ENCODE assay signal across 1 cellular context in the genomic region with DNA sequence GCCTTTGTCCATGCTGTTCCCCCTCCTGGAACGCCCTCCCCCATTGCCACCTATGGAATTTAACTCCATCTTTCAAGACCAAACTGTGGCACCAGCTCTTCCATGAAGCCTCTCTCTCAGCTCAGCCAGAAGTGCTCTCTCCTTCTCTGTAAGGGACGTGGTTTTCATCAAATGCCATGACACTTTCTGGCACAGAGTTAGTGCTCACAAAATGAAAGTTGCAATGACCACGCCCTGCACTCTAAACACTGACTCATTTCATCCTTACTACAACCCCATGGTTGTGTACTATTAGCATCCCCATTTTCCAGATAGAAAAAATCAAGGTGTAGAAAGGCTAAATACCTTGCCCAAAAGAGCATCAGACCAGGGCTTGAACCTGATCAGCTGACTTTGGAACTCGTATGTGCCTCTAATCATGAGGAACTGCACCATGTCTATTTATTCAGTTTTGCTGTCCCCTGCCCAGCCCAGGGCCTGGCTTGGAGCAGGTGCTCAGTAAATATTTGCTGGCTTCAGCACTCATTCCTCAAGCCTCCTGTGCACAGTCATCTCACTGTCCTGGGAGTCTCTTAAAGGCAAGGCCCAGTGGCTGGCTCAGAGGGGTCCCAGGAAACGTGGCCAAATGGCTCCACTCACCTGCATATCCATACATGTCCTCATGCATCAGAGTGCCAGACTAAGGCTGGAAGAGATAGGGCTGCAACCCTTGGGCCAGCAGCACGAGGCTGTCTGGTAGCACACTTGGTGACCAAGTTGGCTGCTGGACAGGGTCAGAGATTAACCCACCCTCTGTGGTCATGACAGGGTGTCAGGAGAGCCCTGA.
A peak's percentile ranks its signal among the peaks of the same experiment; 100 is the strongest.
TF ChIP-seq lines count a peak whose summit lies in the region.

No MANE protein-coding gene starts in this region.

TF ChIP-seq in SK-N-SH, 30 proteins besides CTCF, POLR2A, EP300 and RAD21 (continued from another document):
- TF ChIP-seq USF2 (IDR thresholded peaks at IDR 0.05; ENCODE audit: borderline replicate concordance, low read depth, low read length), result no peak
- TF ChIP-seq JUND (IDR thresholded peaks at IDR 0.05), result no peak; the same call in 1 of the 2 replicates
- no peak for TF ChIP-seq MXI1 (IDR thresholded peaks at IDR 0.05; ENCODE audit: low read depth, low read length)
- TF ChIP-seq SIN3A (IDR thresholded peaks at IDR 0.05; ENCODE audit: borderline replicate concordance, low read depth, low read length), result no peak
- peak; percentile 46; the same call in 1 of the 2 replicates for TF ChIP-seq FOSL2 (IDR thresholded peaks at IDR 0.05; ENCODE audit: borderline replicate concordance, low read depth)
- TF ChIP-seq, protein P1, sequence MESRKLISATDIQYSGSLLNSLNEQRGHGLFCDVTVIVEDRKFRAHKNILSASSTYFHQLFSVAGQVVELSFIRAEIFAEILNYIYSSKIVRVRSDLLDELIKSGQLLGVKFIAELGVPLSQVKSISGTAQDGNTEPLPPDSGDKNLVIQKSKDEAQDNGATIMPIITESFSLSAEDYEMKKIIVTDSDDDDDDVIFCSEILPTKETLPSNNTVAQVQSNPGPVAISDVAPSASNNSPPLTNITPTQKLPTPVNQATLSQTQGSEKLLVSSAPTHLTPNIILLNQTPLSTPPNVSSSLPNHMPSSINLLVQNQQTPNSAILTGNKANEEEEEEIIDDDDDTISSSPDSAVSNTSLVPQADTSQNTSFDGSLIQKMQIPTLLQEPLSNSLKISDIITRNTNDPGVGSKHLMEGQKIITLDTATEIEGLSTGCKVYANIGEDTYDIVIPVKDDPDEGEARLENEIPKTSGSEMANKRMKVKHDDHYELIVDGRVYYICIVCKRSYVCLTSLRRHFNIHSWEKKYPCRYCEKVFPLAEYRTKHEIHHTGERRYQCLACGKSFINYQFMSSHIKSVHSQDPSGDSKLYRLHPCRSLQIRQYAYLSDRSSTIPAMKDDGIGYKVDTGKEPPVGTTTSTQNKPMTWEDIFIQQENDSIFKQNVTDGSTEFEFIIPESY (IDR thresholded peaks at IDR 0.05; ENCODE audit: borderline replicate concordance, low read depth), result no peak
- TF ChIP-seq REST (IDR thresholded peaks at IDR 0.05; ENCODE audit: low read depth, low read length), result no peak
- TF ChIP-seq ELF1 (IDR thresholded peaks at IDR 0.05), result no peak
- TF ChIP-seq, protein P2, sequence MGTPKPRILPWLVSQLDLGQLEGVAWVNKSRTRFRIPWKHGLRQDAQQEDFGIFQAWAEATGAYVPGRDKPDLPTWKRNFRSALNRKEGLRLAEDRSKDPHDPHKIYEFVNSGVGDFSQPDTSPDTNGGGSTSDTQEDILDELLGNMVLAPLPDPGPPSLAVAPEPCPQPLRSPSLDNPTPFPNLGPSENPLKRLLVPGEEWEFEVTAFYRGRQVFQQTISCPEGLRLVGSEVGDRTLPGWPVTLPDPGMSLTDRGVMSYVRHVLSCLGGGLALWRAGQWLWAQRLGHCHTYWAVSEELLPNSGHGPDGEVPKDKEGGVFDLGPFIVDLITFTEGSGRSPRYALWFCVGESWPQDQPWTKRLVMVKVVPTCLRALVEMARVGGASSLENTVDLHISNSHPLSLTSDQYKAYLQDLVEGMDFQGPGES (IDR thresholded peaks at IDR 0.05; ENCODE audit: low read depth, low read length), result no peak
- peak; percentile 61; the same call in 1 of the 2 replicates for TF ChIP-seq NFIC (IDR thresholded peaks at IDR 0.05; ENCODE audit: borderline replicate concordance)
- peak; percentile 51; the same call in 1 of the 2 replicates for TF ChIP-seq POLR2AphosphoS5 (IDR thresholded peaks at IDR 0.05; ENCODE audit: low read depth, low read length)
- no peak for TF ChIP-seq YY1 (IDR thresholded peaks at IDR 0.05; ENCODE audit: low read depth)
- TF ChIP-seq TAF1 (IDR thresholded peaks at IDR 0.05; ENCODE audit: borderline replicate concordance, low read depth, low read length), result no peak
- no peak for TF ChIP-seq GABPA (IDR thresholded peaks at IDR 0.05; ENCODE audit: low read depth)
- TF ChIP-seq NRF1 (IDR thresholded peaks at IDR 0.05; ENCODE audit: low read depth, low read length), result no peak
- TF ChIP-seq EZH2phosphoT487 (IDR thresholded peaks at IDR 0.05; ENCODE audit: borderline replicate concordance, low read depth), result no peak
- TF ChIP-seq FOXJ3 (CRISPR knock-in tag; IDR thresholded peaks at IDR 0.05), result no peak
- no peak for TF ChIP-seq TEAD4 (IDR thresholded peaks at IDR 0.05; ENCODE audit: borderline replicate concordance, insufficient read depth)
- peak; percentile 91 for TF ChIP-seq TCF12 (IDR thresholded peaks at IDR 0.05)
